In the genomic region with DNA sequence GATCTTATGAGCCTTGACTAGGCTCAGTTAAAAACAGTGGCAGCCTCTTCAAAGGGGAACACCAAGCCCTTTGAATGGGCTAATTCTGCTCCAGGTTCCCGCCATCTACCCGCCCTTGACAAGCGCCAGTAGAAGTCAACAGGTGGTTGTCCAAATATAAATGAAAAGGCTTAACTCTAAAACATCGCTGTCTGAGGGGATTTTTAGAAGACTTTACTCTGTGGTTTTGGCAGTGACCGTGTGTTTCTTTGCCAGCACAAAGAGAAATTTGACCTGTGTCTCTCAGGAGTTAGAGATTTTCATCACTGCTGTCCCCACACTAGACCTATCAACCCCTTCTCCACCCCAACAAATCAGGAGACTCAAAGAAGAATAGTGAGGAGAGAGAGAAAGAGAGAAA, we compare ENCODE assay signal across 20 cellular contexts. TPM values are rescaled to one million over a fixed set of nuclear protein-coding genes. Genes with fewer than 3 reads are reported as not detected.
A peak's percentile ranks its signal among the peaks of the same experiment; 100 is the strongest.
DNase-seq lines count a peak whose midpoint lies in the region; ATAC-seq and TF ChIP-seq lines count a peak whose summit lies in the region.
"Had no signal": no experiment of that assay in that cellular context is flagged by ENCODE, and none has a peak within 500 bp of the region (broad histone marks: within the 10 kb centered on the region; RNA-seq: fewer than 3 reads in every experiment).

No MANE protein-coding gene starts in this region.

- H3K4me3 Mint-ChIP-seq in HFFc6, result no peak overlapping the region
- H3K4me3 Mint-ChIP-seq: CD4-positive, alpha-beta memory T cell had no signal

- peaks cover 13% of the 10 kb centered on the region for H3K4me1 Mint-ChIP-seq in HFFc6 (ENCODE audit: low read depth)
- H3K4me1 Mint-ChIP-seq: CD4-positive, alpha-beta memory T cell had no signal

- no peaks in the 10 kb centered on the region for H3K36me3 Mint-ChIP-seq in HFFc6 (ENCODE audit: low read depth)
- H3K36me3 Mint-ChIP-seq: CD4-positive, alpha-beta memory T cell had no signal

- no peak overlapping the region for H3K4me3 ChIP-seq in psoas muscle
- H3K4me3 ChIP-seq: SJSA1, upper lobe of right lung had no signal

- ATAC-seq in HG02588 (IDR thresholded peaks at IDR 0.05; ENCODE audit: unreplicated experiment) (peak; percentile 54), psoas muscle (peak in 3 of 4 donors; percentile 36 to 39 (median 37))
- ATAC-seq: sciatic nerve, upper lobe of right lung had no signal

- no peaks in the 10 kb centered on the region for H3K36me3 ChIP-seq in psoas muscle (ENCODE audit: insufficient read depth in 1 of 2, low read depth in 1 of 2)
- H3K36me3 ChIP-seq: neutrophil, SJSA1, upper lobe of right lung had no signal

- H3K9me3 ChIP-seq in psoas muscle, result no peaks in the 10 kb centered on the region
- H3K9me3 ChIP-seq: neutrophil, SJSA1, upper lobe of right lung had no signal

- H3K4me1 ChIP-seq in psoas muscle, result no peaks in the 10 kb centered on the region
- H3K4me1 ChIP-seq: SJSA1, upper lobe of right lung had no signal

- no peaks in the 10 kb centered on the region for H3K9me3 Mint-ChIP-seq in HFFc6
- H3K9me3 Mint-ChIP-seq: activated T-helper 2 cell treated with anti-CD3 and anti-CD28 coated beads, Interferon-gamma antibody, Interleukin-2, Interleukin-4, amounts not matched to agents 10 μg/mL and 5 μg/mL and 100 μg/mL, durations not matched to agents 14 hours and 24 hours and 36 hours; CD4-positive, alpha-beta memory T cell had no signal

- no peak overlapping the region for H3K27ac ChIP-seq in psoas muscle
- H3K27ac ChIP-seq: neutrophil, SJSA1, upper lobe of right lung had no signal

- H3K27me3 Mint-ChIP-seq in HFFc6 (ENCODE audit: insufficient read depth), result peaks cover 2% of the 10 kb centered on the region; the same call in 1 of the 2 replicates

- intact Hi-C loops in psoas muscle (cut with DNase I), result loop anchor here (10.0 kb wide), 3 partner anchors 170 to 490 kb away; a partner anchor contains a TSS

- no peak overlapping the region for H3K27ac Mint-ChIP-seq in HFFc6
- H3K27ac Mint-ChIP-seq: activated T-helper 2 cell treated with anti-CD3 and anti-CD28 coated beads, Interferon-gamma antibody, Interleukin-2, Interleukin-4, amounts not matched to agents 10 μg/mL and 5 μg/mL and 100 μg/mL, durations not matched to agents 14 hours and 24 hours and 36 hours; CD4-positive, alpha-beta memory T cell had no signal

- H3K27me3 ChIP-seq in psoas muscle (ENCODE audit: insufficient read depth in 3 of 3, low read length in 2 of 3), result no peaks in the 10 kb centered on the region
- H3K27me3 ChIP-seq: SJSA1, upper lobe of right lung had no signal

- 35 to 38% (median 37%) methylated on average over 5 of the region's 5 CpGs for WGBS in psoas muscle, 3 donors

- TF ChIP-seq CTCF in psoas muscle (IDR thresholded peaks at IDR 0.05), result no peak
- TF ChIP-seq CTCF in HFFc6 (IDR thresholded peaks at IDR 0.05), result no peak

- DNase-seq in NCI-H2196 (lab: John Stamatoyannopoulos, UW; ENCODE audit: unreplicated experiment) (peak; percentile 13), NCI-H2196 treated with DMSO at 0.1 percent for 48 hours (lab: John Stamatoyannopoulos, UW; ENCODE audit: unreplicated experiment) (no peak), LHCN-M2 (ENCODE audit: low read depth) (peak; percentile 56), psoas muscle (no peak), HFFc6 (no peak), amniotic stem cell (lab: John Stamatoyannopoulos, UW) (no peak), AG20443 (ENCODE audit: low spot score) (no peak)
- DNase-seq: aorta; CD4-positive, alpha-beta memory T cell; glutamatergic neuron; KG1; NCI-H187; stimulated activated CD4-positive, alpha-beta T cell treated with anti-CD3 and anti-CD28 coated beads, Interleukin-4, amount 100 ng/mL, for 4 hours; upper lobe of right lung had no signal

RNA-seq across cellular contexts. Expression of a gene that starts 19.8 kb away (rescaled TPM):
- 2.2 and 4.7 TPM in 2 replicates for total RNA-seq in LHCN-M2 (2014; rRNA removed)
- 0.97 TPM for polyA plus RNA-seq in LHCN-M2 (2012)
- total RNA-seq in psoas muscle, result 10 to 100 TPM in 1 of 4 donors, 1 to 10 TPM in 2, under 1 TPM in 1; 0.60 to 14.4 (median 5.4) TPM
- 10 to 100 TPM in 1 of 3 donors, 1 to 10 TPM in 1, under 1 TPM in 1; 0.76 to 11.2 (median 4.7) TPM for polyA plus RNA-seq in psoas muscle
- 10 to 100 TPM; 15.4 to 22.0 (median 18.2) TPM for total RNA-seq in HFFc6 (2021; fragmentation: NEBNext Ultra II Directional; extraction: Animal tissue kit (Norgen Biotek cat#: 25700))
- total RNA-seq: activated T-helper 2 cell treated with anti-CD3 and anti-CD28 coated beads, Interferon-gamma antibody, Interleukin-2, Interleukin-4, amounts not matched to agents 10 μg/mL and 5 μg/mL and 100 μg/mL, durations not matched to agents 14 hours and 24 hours and 36 hours; CD4-positive, alpha-beta memory T cell; upper lobe of right lung had no signal
- polyA plus RNA-seq: aorta; CD4-positive, alpha-beta memory T cell; esophagus had no signal

Comparison
In these comparisons a context has a peak if more than half of its experiments do, and no peak if none do; other contexts are left out.
1. DNase-seq: peak in NCI-H2196 (single experiment) and LHCN-M2 (single experiment); none in NCI-H2196 treated with DMSO at 0.1 percent for 48 hours (single experiment), psoas muscle (0 of 2), HFFc6 (single experiment), amniotic stem cell (single experiment) and AG20443 (single experiment).